Comparison of ENCODE assay signal across 19 cellular contexts in the genomic region with DNA sequence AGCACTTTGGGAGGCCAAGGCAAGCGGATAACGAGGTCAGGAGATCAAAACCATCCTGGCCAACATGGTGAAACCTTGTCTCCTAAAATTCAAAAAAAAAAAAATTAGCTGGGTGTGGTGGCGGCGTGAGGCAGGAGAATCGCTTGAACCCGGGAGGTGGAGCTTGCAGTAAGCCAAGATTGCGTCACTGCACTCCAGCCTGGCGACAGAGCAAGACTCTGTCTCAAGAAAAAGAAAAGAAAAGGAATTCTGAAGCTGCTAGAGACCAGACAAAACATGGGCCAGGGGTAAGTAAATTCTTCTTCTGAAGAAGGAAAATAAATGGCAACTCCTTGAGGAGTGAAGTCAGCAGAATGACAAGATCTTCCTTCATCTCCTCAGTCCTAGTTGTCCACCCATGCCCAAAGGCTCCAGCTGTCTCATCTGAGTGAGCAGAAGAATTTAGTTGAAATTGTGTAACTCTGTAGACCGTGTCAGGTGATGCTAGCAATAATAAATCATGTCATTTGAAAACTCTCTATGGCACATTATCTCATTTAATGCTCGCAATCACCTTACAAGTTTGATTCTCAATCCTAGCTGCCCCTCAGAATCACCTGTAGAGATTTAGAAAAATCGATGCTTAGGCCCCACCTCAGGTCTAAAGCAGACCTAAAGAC. TPM values are rescaled to one million over a fixed set of nuclear protein-coding genes. Genes with fewer than 3 reads are reported as not detected.
DNase-seq lines count a peak whose midpoint lies in the region; ATAC-seq and TF ChIP-seq lines count a peak whose summit lies in the region.
"Had no signal": no experiment of that assay in that cellular context is flagged by ENCODE, and none has a peak within 500 bp of the region (broad histone marks: within the 10 kb centered on the region; RNA-seq: fewer than 3 reads in every experiment).

No MANE protein-coding gene starts in this region.

- H3K4me3 Mint-ChIP-seq in activated T-helper 1 cell treated with anti-CD3 and anti-CD28 coated beads, Interleukin-12 subunit alpha, Interleukin-12 subunit beta, Interleukin-2, Interleukin-4 antibody, amounts not matched to agents 30 ng/mL and 10 ng/mL and 1 ng/mL, durations not matched to agents 14 hours and 24 hours and 36 hours: no peak overlapping the region
- H3K4me3 Mint-ChIP-seq: B cell, H9 had no signal

- H3K27ac ChIP-seq in left lung: no peak overlapping the region

- no peaks in the 10 kb centered on the region for H3K36me3 Mint-ChIP-seq in activated T-helper 1 cell treated with anti-CD3 and anti-CD28 coated beads, Interleukin-12 subunit alpha, Interleukin-12 subunit beta, Interleukin-2, Interleukin-4 antibody, amounts not matched to agents 30 ng/mL and 10 ng/mL and 1 ng/mL, durations not matched to agents 14 hours and 24 hours and 36 hours (ENCODE audit: low read depth)

- H3K27ac Mint-ChIP-seq in activated T-helper 1 cell treated with anti-CD3 and anti-CD28 coated beads, Interleukin-12 subunit alpha, Interleukin-12 subunit beta, Interleukin-2, Interleukin-4 antibody, amounts not matched to agents 30 ng/mL and 10 ng/mL and 1 ng/mL, durations not matched to agents 14 hours and 24 hours and 36 hours: no peak overlapping the region
- H3K27ac Mint-ChIP-seq: B cell, H9 had no signal

- intact Hi-C loops in activated T-helper 1 cell treated with anti-CD3 and anti-CD28 coated beads, Interleukin-12 subunit alpha, Interleukin-12 subunit beta, Interleukin-2, Interleukin-4 antibody, amounts not matched to agents 30 ng/mL and 10 ng/mL and 1 ng/mL, durations not matched to agents 14 hours and 24 hours and 36 hours (cut with micrococcal nuclease): no loop called here
- intact Hi-C loops in left lung (cut with DNase I): no loop called here

- H3K4me3 ChIP-seq in choroid plexus epithelial cell (ENCODE audit: low read depth, low read length) (no peak overlapping the region), left lung (no peak overlapping the region)

- H3K9me3 ChIP-seq in left lung: no peaks in the 10 kb centered on the region

- TF ChIP-seq RAD21 in Ishikawa (IDR thresholded peaks at IDR 0.05; ENCODE audit: low read depth): no peak

- H3K9me3 Mint-ChIP-seq in activated T-helper 1 cell treated with anti-CD3 and anti-CD28 coated beads, Interleukin-12 subunit alpha, Interleukin-12 subunit beta, Interleukin-2, Interleukin-4 antibody, amounts not matched to agents 30 ng/mL and 10 ng/mL and 1 ng/mL, durations not matched to agents 14 hours and 24 hours and 36 hours: no peaks in the 10 kb centered on the region
- H3K9me3 Mint-ChIP-seq: H9 had no signal

- peaks cover 11% of the 10 kb centered on the region for H3K27me3 Mint-ChIP-seq in activated T-helper 1 cell treated with anti-CD3 and anti-CD28 coated beads, Interleukin-12 subunit alpha, Interleukin-12 subunit beta, Interleukin-2, Interleukin-4 antibody, amounts not matched to agents 30 ng/mL and 10 ng/mL and 1 ng/mL, durations not matched to agents 14 hours and 24 hours and 36 hours (ENCODE audit: insufficient read depth)

- TF ChIP-seq EP300 in Ishikawa (IDR thresholded peaks at IDR 0.05; ENCODE audit: borderline replicate concordance): no peak

- DNase-seq in NOMO-1 treated with DMSO at 0.1 percent for 48 hours (lab: John Stamatoyannopoulos, UW; ENCODE audit: unreplicated experiment) (peak; percentile 12), NOMO-1 treated with dmso at 0.1 percent for 144 hours (lab: John Stamatoyannopoulos, UW; ENCODE audit: unreplicated experiment) (no peak), choroid plexus epithelial cell (ENCODE audit: low read depth) (peak; percentile 14), left kidney (ENCODE audit: low read depth, low spot score) (peak; percentile 57), SIG-M5 (lab: John Stamatoyannopoulos, UW) (no peak), left lung (no peak)
- no peak for DNase-seq in activated T-helper 1 cell treated with anti-CD3 and anti-CD28 coated beads, Interleukin-12 subunit alpha, Interleukin-12 subunit beta, Interleukin-2, Interleukin-4 antibody, amounts not matched to agents 30 ng/mL and 10 ng/mL and 1 ng/mL, durations not matched to agents 14 hours and 24 hours and 36 hours (ENCODE audit: low spot score)
- DNase-seq: 8988T, H9, NCI-H1105 treated with DMSO at 0.1 percent for 48 hours, NCI-H1694, NCI-H2081 treated with DMSO at 0.1 percent for 48 hours, SHP77 treated with DMSO at 0.1 percent for 48 hours had no signal

- ATAC-seq in left lung: no peak
- ATAC-seq: SK-N-SH treated with all-trans-retinoic acid at 6 μM for 48 hours had no signal

- no peak for TF ChIP-seq CTCF in choroid plexus epithelial cell (conservative IDR thresholded peaks at IDR 0.05; ENCODE audit: low read depth, low read length)
- no peak for TF ChIP-seq CTCF in left lung (IDR thresholded peaks at IDR 0.05)

- H3K36me3 ChIP-seq in left lung: no peaks in the 10 kb centered on the region

- peaks cover 23% of the 10 kb centered on the region for H3K4me1 Mint-ChIP-seq in activated T-helper 1 cell treated with anti-CD3 and anti-CD28 coated beads, Interleukin-12 subunit alpha, Interleukin-12 subunit beta, Interleukin-2, Interleukin-4 antibody, amounts not matched to agents 30 ng/mL and 10 ng/mL and 1 ng/mL, durations not matched to agents 14 hours and 24 hours and 36 hours (ENCODE audit: low read depth)

- no peaks in the 10 kb centered on the region for H3K27me3 ChIP-seq in left lung

- H3K4me1 ChIP-seq in left lung: peaks cover 0 to 15% of the 10 kb centered on the region in 2 donors

TF ChIP-seq in Ishikawa, 13 proteins besides CTCF, POLR2A, EP300 and RAD21:
- TF ChIP-seq CEBPB (IDR thresholded peaks at IDR 0.05) (peak; percentile 13), TAF1 (IDR thresholded peaks at IDR 0.05; ENCODE audit: low read depth) (no peak), NFIC (IDR thresholded peaks at IDR 0.05) (no peak), YY1 (IDR thresholded peaks at IDR 0.05; ENCODE audit: low read depth) (no peak), EGR1 (IDR thresholded peaks at IDR 0.05) (no peak), TEAD4 (IDR thresholded peaks at IDR 0.05) (no peak; the same call in 1 of the 2 replicates)
- TF ChIP-seq, protein P1, sequence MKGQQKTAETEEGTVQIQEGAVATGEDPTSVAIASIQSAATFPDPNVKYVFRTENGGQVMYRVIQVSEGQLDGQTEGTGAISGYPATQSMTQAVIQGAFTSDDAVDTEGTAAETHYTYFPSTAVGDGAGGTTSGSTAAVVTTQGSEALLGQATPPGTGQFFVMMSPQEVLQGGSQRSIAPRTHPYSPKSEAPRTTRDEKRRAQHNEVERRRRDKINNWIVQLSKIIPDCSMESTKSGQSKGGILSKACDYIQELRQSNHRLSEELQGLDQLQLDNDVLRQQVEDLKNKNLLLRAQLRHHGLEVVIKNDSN (IDR thresholded peaks at IDR 0.05): peak; percentile 37; the same call in 1 of the 2 replicates

RNA-seq across cellular contexts. Expression of a gene that starts 14.3 kb away (rescaled TPM):
- total RNA-seq in activated T-helper 1 cell treated with anti-CD3 and anti-CD28 coated beads, Interleukin-12 subunit alpha, Interleukin-12 subunit beta, Interleukin-2, Interleukin-4 antibody, amounts not matched to agents 30 ng/mL and 10 ng/mL and 1 ng/mL, durations not matched to agents 14 hours and 24 hours and 36 hours: 0.18 TPM in 1 of 2 replicates, not detected in the other
- under 1 TPM; 0.18 to 0.29 TPM for total RNA-seq in left lung
- total RNA-seq: H9 had no signal

RNA-seq across cellular contexts. Expression of a gene that starts 26.4 kb away (rescaled TPM):
- 0.27 TPM in 1 of 2 replicates, not detected in the other for total RNA-seq in activated T-helper 1 cell treated with anti-CD3 and anti-CD28 coated beads, Interleukin-12 subunit alpha, Interleukin-12 subunit beta, Interleukin-2, Interleukin-4 antibody, amounts not matched to agents 30 ng/mL and 10 ng/mL and 1 ng/mL, durations not matched to agents 14 hours and 24 hours and 36 hours
- 1 to 10 TPM in 1 of 2 donors, under 1 TPM in 1; 0.42 to 2.0 TPM for total RNA-seq in left lung
- total RNA-seq: B cell, H9, M059J, NCI-H460, OCI-LY7 had no signal

Comparison
In these comparisons a context has a peak if more than half of its experiments do, and no peak if none do; other contexts are left out.
1. DNase-seq: peak in NOMO-1 treated with DMSO at 0.1 percent for 48 hours (single experiment), choroid plexus epithelial cell (single experiment) and left kidney (single experiment); none in NOMO-1 treated with dmso at 0.1 percent for 144 hours (single experiment), SIG-M5 (single experiment), activated T-helper 1 cell treated with anti-CD3 and anti-CD28 coated beads, Interleukin-12 subunit alpha, Interleukin-12 subunit beta, Interleukin-2, Interleukin-4 antibody, amounts not matched to agents 30 ng/mL and 10 ng/mL and 1 ng/mL, durations not matched to agents 14 hours and 24 hours and 36 hours (single experiment) and left lung (0 of 2).